ENCODE assay signal across 8 cellular contexts in the genomic region with DNA sequence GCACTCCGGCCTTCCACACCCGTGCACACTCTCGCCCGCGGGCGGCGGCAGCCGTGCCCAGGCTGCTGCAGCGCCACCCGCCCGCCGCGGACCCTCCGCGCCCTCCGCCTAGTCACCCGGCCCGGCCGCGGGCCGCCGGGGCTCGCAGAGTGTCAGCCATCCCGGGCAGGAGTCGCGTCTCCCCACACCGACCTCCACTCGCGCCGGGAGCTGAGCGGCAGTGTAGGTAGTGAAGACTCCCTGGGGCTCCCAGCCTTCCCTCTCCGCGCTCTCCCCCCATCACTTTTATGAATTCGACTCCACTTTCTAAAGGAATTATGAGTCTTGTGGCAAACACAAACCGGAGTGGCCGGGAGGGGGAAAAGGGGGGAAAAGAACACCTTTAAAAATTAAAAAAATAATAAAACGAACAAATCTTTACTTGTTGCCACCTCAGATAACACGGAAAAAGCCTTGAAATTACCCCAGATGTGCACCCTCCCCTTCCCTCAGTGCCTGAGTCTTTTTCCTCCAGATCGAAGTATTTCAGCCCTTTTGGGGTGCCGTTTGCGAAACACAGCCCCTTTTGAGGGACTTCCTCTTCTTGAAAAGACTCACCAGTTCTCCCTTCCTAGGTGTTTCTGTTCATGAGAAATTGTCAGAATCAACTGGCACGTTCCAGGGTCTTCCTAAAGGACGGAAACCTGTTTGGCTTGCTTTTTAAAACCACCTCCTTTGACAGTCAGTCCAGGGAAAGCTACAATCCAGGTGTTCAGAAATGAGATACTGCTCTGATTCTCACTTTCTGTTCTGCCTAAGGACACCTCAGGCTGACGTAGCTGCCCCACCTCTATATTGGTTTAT.
A peak's percentile ranks its signal among the peaks of the same experiment; 100 is the strongest.
DNase-seq lines count a peak whose midpoint lies in the region; ATAC-seq and TF ChIP-seq lines count a peak whose summit lies in the region.
"Not testable (repeated sequence)": the region's sequence is repeated elsewhere in the genome, so short reads cannot be mapped to it uniquely, and the experiment has no call there.

No MANE protein-coding gene starts in this region.

- H3K27me3 Mint-ChIP-seq in T-cell; activated T-helper 2 cell treated with anti-CD3 and anti-CD28 coated beads, Interferon-gamma antibody, Interleukin-2, Interleukin-4, amounts not matched to agents 10 μg/mL and 5 μg/mL and 100 μg/mL, durations not matched to agents 14 hours and 24 hours and 36 hours (ENCODE audit: low read depth); chondrocyte (ENCODE audit: low read depth); naive thymus-derived CD8-positive, alpha-beta T cell: not testable (repeated sequence)

- not testable (repeated sequence) for H3K4me1 ChIP-seq in right cardiac atrium (ENCODE audit: control insufficient read depth, insufficient read depth, low read length)

- peak overlapping the region; percentile 76 to 78 for H3K27ac Mint-ChIP-seq in T-cell
- peak overlapping the region; percentile 52 for H3K27ac Mint-ChIP-seq in activated T-helper 2 cell treated with anti-CD3 and anti-CD28 coated beads, Interferon-gamma antibody, Interleukin-2, Interleukin-4, amounts not matched to agents 10 μg/mL and 5 μg/mL and 100 μg/mL, durations not matched to agents 14 hours and 24 hours and 36 hours
- not testable (repeated sequence) for H3K27ac Mint-ChIP-seq in chondrocyte (ENCODE audit: unreplicated experiment)
- peak overlapping the region; percentile 73 to 97 (median 86) for H3K27ac Mint-ChIP-seq in naive thymus-derived CD8-positive, alpha-beta T cell
- H3K27ac Mint-ChIP-seq in stimulated activated effector memory CD8-positive, alpha-beta T cell treated with anti-CD3 and anti-CD28 coated beads, Interleukin-12 subunit alpha, Interleukin-12 subunit beta, amount 100 ng/mL, for 72 hours: peak overlapping the region; percentile 86

- not testable (repeated sequence) for H3K36me3 Mint-ChIP-seq in T-cell; activated T-helper 2 cell treated with anti-CD3 and anti-CD28 coated beads, Interferon-gamma antibody, Interleukin-2, Interleukin-4, amounts not matched to agents 10 μg/mL and 5 μg/mL and 100 μg/mL, durations not matched to agents 14 hours and 24 hours and 36 hours (ENCODE audit: low read depth); chondrocyte (ENCODE audit: low read depth); naive thymus-derived CD8-positive, alpha-beta T cell; stimulated activated effector memory CD8-positive, alpha-beta T cell treated with anti-CD3 and anti-CD28 coated beads, Interleukin-12 subunit alpha, Interleukin-12 subunit beta, amount 100 ng/mL, for 72 hours

- ATAC-seq in T-cell (replicated peaks in 1 of 4); right cardiac atrium; naive thymus-derived CD8-positive, alpha-beta T cell; stimulated activated effector memory CD8-positive, alpha-beta T cell treated with anti-CD3 and anti-CD28 coated beads, Interleukin-12 subunit alpha, Interleukin-12 subunit beta, amount 100 ng/mL, for 72 hours: not testable (repeated sequence)

- intact Hi-C loops in activated T-helper 2 cell treated with anti-CD3 and anti-CD28 coated beads, Interferon-gamma antibody, Interleukin-2, Interleukin-4, amounts not matched to agents 10 μg/mL and 5 μg/mL and 100 μg/mL, durations not matched to agents 14 hours and 24 hours and 36 hours (cut with micrococcal nuclease); right cardiac atrium (cut with DNase I): not testable (repeated sequence)

- not testable (repeated sequence) for H3K27me3 ChIP-seq in HL-60 (ENCODE audit: insufficient read depth, poor library complexity, severe bottlenecking); right cardiac atrium (ENCODE audit: control insufficient read depth, insufficient read depth)

- H3K4me3 Mint-ChIP-seq in T-cell (peak overlapping the region; percentile 71 to 80 (median 75)), chondrocyte (ENCODE audit: unreplicated experiment) (peak overlapping the region; percentile 52)
- H3K4me3 Mint-ChIP-seq in activated T-helper 2 cell treated with anti-CD3 and anti-CD28 coated beads, Interferon-gamma antibody, Interleukin-2, Interleukin-4, amounts not matched to agents 10 μg/mL and 5 μg/mL and 100 μg/mL, durations not matched to agents 14 hours and 24 hours and 36 hours (ENCODE audit: low read depth): peak overlapping the region; percentile 77
- H3K4me3 Mint-ChIP-seq in naive thymus-derived CD8-positive, alpha-beta T cell: peak overlapping the region; percentile 45 to 94 (median 77)
- H3K4me3 Mint-ChIP-seq in stimulated activated effector memory CD8-positive, alpha-beta T cell treated with anti-CD3 and anti-CD28 coated beads, Interleukin-12 subunit alpha, Interleukin-12 subunit beta, amount 100 ng/mL, for 72 hours: peak overlapping the region; percentile 79

- 9% methylated on average over 23 of the region's 44 CpGs for WGBS in right cardiac atrium

- peak overlapping the region; percentile 69 for H3K27ac ChIP-seq in HL-60 (replicated peaks)
- H3K27ac ChIP-seq in right cardiac atrium (ENCODE audit: low read length): not testable (repeated sequence)

- POLR2A ChIA-PET in AG04449 (lab: Yijun Ruan, JAX); T-cell (lab: Charles Lee); naive thymus-derived CD8-positive, alpha-beta T cell (lab: Charles Lee): not testable (repeated sequence)

- not testable (repeated sequence) for H3K4me1 Mint-ChIP-seq in T-cell; activated T-helper 2 cell treated with anti-CD3 and anti-CD28 coated beads, Interferon-gamma antibody, Interleukin-2, Interleukin-4, amounts not matched to agents 10 μg/mL and 5 μg/mL and 100 μg/mL, durations not matched to agents 14 hours and 24 hours and 36 hours (ENCODE audit: low read depth); chondrocyte (ENCODE audit: low read depth); naive thymus-derived CD8-positive, alpha-beta T cell; stimulated activated effector memory CD8-positive, alpha-beta T cell treated with anti-CD3 and anti-CD28 coated beads, Interleukin-12 subunit alpha, Interleukin-12 subunit beta, amount 100 ng/mL, for 72 hours

- DNase-seq in AG04449 (ENCODE audit: low read depth, low spot score); HL-60 (ENCODE audit: low read depth in 1 of 2, low spot score in 1 of 2); chondrocyte (ENCODE audit: low spot score): not testable (repeated sequence)
- DNase-seq in T-cell (peak in 15 of 34 experiments; percentile 1 to 38 (median 11)), right cardiac atrium (peak; percentile 12 to 47 (median 41))
- DNase-seq in activated T-helper 2 cell treated with anti-CD3 and anti-CD28 coated beads, Interferon-gamma antibody, Interleukin-2, Interleukin-4, amounts not matched to agents 10 μg/mL and 5 μg/mL and 100 μg/mL, durations not matched to agents 14 hours and 24 hours and 36 hours (ENCODE audit: low spot score): peak; percentile 17
- peak in 6 of 10 donors; percentile 26 to 60 (median 50) for DNase-seq in naive thymus-derived CD8-positive, alpha-beta T cell
- peak; percentile 1 to 52 for DNase-seq in stimulated activated effector memory CD8-positive, alpha-beta T cell treated with anti-CD3 and anti-CD28 coated beads, Interleukin-12 subunit alpha, Interleukin-12 subunit beta, amount 100 ng/mL, for 72 hours (ENCODE audit: low spot score in 2 of 2)

- H3K9me3 ChIP-seq in right cardiac atrium (ENCODE audit: control insufficient read depth, low read length): not testable (repeated sequence)

- not testable (repeated sequence) for H3K9me3 Mint-ChIP-seq in T-cell; activated T-helper 2 cell treated with anti-CD3 and anti-CD28 coated beads, Interferon-gamma antibody, Interleukin-2, Interleukin-4, amounts not matched to agents 10 μg/mL and 5 μg/mL and 100 μg/mL, durations not matched to agents 14 hours and 24 hours and 36 hours; chondrocyte (ENCODE audit: low read depth); naive thymus-derived CD8-positive, alpha-beta T cell; stimulated activated effector memory CD8-positive, alpha-beta T cell treated with anti-CD3 and anti-CD28 coated beads, Interleukin-12 subunit alpha, Interleukin-12 subunit beta, amount 100 ng/mL, for 72 hours

- not testable (repeated sequence) for TF ChIP-seq CTCF in AG04449 (IDR thresholded peaks at IDR 0.05; ENCODE audit: insufficient read depth, low read length, missing control alignments); HL-60 (IDR thresholded peaks at IDR 0.05; ENCODE audit: insufficient read depth, low read length); chondrocyte (IDR thresholded peaks at IDR 0.05)

- H3K4me3 ChIP-seq in AG04449 (ENCODE audit: low read depth, low read length) (peak overlapping the region; percentile 30), HL-60 (replicated peaks; ENCODE audit: insufficient read depth, low read length) (0 out of 2 replicates have a peak overlapping the region, but pooled peaks have one; percentile 9)
- H3K4me3 ChIP-seq in right cardiac atrium (ENCODE audit: low read length): not testable (repeated sequence)

- CTCF ChIA-PET in AG04449 (lab: Yijun Ruan, JAX); T-cell (lab: Charles Lee): not testable (repeated sequence)
